Comparison of ENCODE assay signal across 1 cellular context in the genomic region with DNA sequence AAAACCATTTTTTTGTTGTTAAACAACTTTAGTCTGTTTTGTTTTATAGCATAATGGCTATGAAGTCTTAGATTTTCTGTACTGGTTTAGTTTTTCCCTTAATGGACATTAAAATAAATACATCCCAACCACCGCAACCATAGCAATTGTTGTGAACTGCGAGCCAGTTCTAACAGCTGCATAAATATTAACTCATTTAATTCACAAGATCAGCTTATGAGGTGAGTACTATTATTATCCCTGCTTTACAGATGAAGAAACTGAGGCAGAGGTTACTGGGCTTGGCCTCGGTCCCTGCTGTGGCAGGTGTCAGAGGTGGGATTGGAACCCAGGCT.
TF ChIP-seq lines count a peak whose summit lies in the region.

No MANE protein-coding gene starts in this region.

TF ChIP-seq in HEK293, 187 proteins besides CTCF, POLR2A, EP300 and RAD21 (continued from another document):
- TF ChIP-seq, protein P1, sequence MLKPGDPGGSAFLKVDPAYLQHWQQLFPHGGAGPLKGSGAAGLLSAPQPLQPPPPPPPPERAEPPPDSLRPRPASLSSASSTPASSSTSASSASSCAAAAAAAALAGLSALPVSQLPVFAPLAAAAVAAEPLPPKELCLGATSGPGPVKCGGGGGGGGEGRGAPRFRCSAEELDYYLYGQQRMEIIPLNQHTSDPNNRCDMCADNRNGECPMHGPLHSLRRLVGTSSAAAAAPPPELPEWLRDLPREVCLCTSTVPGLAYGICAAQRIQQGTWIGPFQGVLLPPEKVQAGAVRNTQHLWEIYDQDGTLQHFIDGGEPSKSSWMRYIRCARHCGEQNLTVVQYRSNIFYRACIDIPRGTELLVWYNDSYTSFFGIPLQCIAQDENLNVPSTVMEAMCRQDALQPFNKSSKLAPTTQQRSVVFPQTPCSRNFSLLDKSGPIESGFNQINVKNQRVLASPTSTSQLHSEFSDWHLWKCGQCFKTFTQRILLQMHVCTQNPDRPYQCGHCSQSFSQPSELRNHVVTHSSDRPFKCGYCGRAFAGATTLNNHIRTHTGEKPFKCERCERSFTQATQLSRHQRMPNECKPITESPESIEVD (tag by site-specific recombination; IDR thresholded peaks at IDR 0.05) = 0 out of 2 replicates have a peak, but pooled peaks have one; percentile 11
